Comparison of ENCODE assay signal across 9 cellular contexts in the genomic region with DNA sequence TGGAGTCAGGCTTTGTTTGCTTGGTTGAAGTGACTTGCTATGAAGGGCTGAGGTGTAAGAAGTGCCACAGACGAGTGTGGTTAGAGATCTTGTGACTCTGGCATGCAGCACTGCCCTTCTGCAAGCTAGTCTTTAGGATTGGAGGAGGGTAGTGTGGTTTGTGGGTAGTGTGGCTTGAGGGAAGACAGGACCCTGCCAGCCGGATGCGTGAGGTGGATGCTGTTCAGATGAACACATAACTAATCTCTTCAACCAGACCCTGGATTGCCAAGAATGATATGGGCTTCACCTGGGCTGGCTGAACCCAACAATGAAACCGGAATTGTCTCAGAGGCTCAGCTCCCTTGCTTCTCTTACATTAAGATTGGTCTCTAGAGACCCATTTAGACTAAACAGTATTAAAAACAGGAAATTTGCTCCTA. TPM values are rescaled to one million over a fixed set of nuclear protein-coding genes. Genes with fewer than 3 reads are reported as not detected.
DNase-seq lines count a peak whose midpoint lies in the region; TF ChIP-seq lines count a peak whose summit lies in the region.
"Had no signal": no experiment of that assay in that cellular context is flagged by ENCODE, and none has a peak within 500 bp of the region (broad histone marks: within the 10 kb centered on the region; RNA-seq: fewer than 3 reads in every experiment).

No MANE protein-coding gene starts in this region.

- no peak overlapping the region for H4K91ac ChIP-seq in mesenchymal stem cell (ENCODE audit: low read length)

- no peak overlapping the region for H2BK120ac ChIP-seq in mesenchymal stem cell (ENCODE audit: low read depth, low read length)

- 65% methylated on average over 4 of the region's 4 CpGs for WGBS in mesenchymal stem cell

- H3K4me1 Mint-ChIP-seq in HFFc6 (ENCODE audit: low read depth) = peaks cover 20% of the 10 kb centered on the region

- peak overlapping the region; percentile 20 for H3K27ac ChIP-seq in mesenchymal stem cell (ENCODE audit: low read length, poor library complexity, severe bottlenecking)
- H3K27ac ChIP-seq: 22Rv1 had no signal

- no peak for TF ChIP-seq CTCF in HFFc6 (IDR thresholded peaks at IDR 0.05)

- H3K79me1 ChIP-seq in mesenchymal stem cell (replicated peaks; ENCODE audit: low read length, poor library complexity, severe bottlenecking) = peaks cover 20% of the 10 kb centered on the region

- peak overlapping the region; percentile 0 for H4K8ac ChIP-seq in mesenchymal stem cell (ENCODE audit: low read length)

- no peaks in the 10 kb centered on the region for H3K9me3 Mint-ChIP-seq in HFFc6

- no peak overlapping the region for H3K4me2 ChIP-seq in mesenchymal stem cell (ENCODE audit: low read length, poor library complexity, severe bottlenecking)

- no peak overlapping the region for H2AK5ac ChIP-seq in mesenchymal stem cell (ENCODE audit: low read length, severe bottlenecking)

- peaks cover 4% of the 10 kb centered on the region for H3K4me1 ChIP-seq in mesenchymal stem cell (ENCODE audit: control insufficient read depth, insufficient read depth, low read depth, low read length)

- H3K4me3 ChIP-seq in mesenchymal stem cell (ENCODE audit: insufficient read depth in 1 of 2, low read depth in 1 of 2, low read length in 2 of 2) = no peak overlapping the region

- no peak overlapping the region for H3K14ac ChIP-seq in mesenchymal stem cell (ENCODE audit: low read length in 2 of 2)

- no peak overlapping the region for H2AFZ ChIP-seq in mesenchymal stem cell (ENCODE audit: low read depth, low read length)

- H3K27ac Mint-ChIP-seq in HFFc6 = no peak overlapping the region

- H3K9me3 ChIP-seq in mesenchymal stem cell (ENCODE audit: control insufficient read depth, low read length) = no peaks in the 10 kb centered on the region

- no peak overlapping the region for H3K4ac ChIP-seq in mesenchymal stem cell (ENCODE audit: low read depth in 1 of 2, low read length in 2 of 2)

- H2BK5ac ChIP-seq in mesenchymal stem cell (ENCODE audit: low read depth, low read length, poor library complexity, severe bottlenecking) = no peak overlapping the region

- no peak overlapping the region for H3K23ac ChIP-seq in mesenchymal stem cell (ENCODE audit: low read length in 2 of 2)

- peak overlapping the region in 1 of 2 experiments; percentile 13 for H3K18ac ChIP-seq in mesenchymal stem cell (ENCODE audit: low read depth in 1 of 2, low read length in 2 of 2)

- no peaks in the 10 kb centered on the region for H3K27me3 ChIP-seq in mesenchymal stem cell (ENCODE audit: control insufficient read depth in 1 of 2, insufficient read depth in 1 of 2, low read length in 2 of 2)

- H2BK12ac ChIP-seq in mesenchymal stem cell (ENCODE audit: low read length in 2 of 2) = peak overlapping the region in 1 of 2 experiments; percentile 37

- no peak overlapping the region for H3K9ac ChIP-seq in mesenchymal stem cell (ENCODE audit: low read length)

- H3K36me3 ChIP-seq in mesenchymal stem cell (ENCODE audit: control insufficient read depth in 1 of 2, insufficient read depth in 2 of 2, low read depth in 1 of 2, low read length in 2 of 2) = peaks cover 0 to 7% of the 10 kb centered on the region in 2 experiments

- DNase-seq in DMS79 (lab: John Stamatoyannopoulos, UW) = peak; percentile 1
- DNase-seq in DMS79 treated with DMSO at 0.1 percent for 48 hours (lab: John Stamatoyannopoulos, UW) = no peak
- peak; percentile 73 for DNase-seq in M059J (ENCODE audit: low read depth)
- DNase-seq in activated CD8-positive, alpha-beta memory T cell treated with anti-CD3 and anti-CD28 coated beads, Interleukin-2, amount 50 U/mL, for 4 hours = peak; percentile 23
- peak; percentile 45 for DNase-seq in mesenchymal stem cell
- DNase-seq in NCI-H2196 treated with DMSO at 0.1 percent for 48 hours (lab: John Stamatoyannopoulos, UW; ENCODE audit: unreplicated experiment) = no peak
- no peak for DNase-seq in HFFc6
- no peak for DNase-seq in NCI-H526 treated with DMSO at 0.1 percent for 48 hours (lab: John Stamatoyannopoulos, UW)

- no peaks in the 10 kb centered on the region for H3K27me3 Mint-ChIP-seq in HFFc6 (ENCODE audit: insufficient read depth)

- H2BK15ac ChIP-seq in mesenchymal stem cell (ENCODE audit: low read depth, poor library complexity, severe bottlenecking) = no peak overlapping the region

- H3K36me3 Mint-ChIP-seq in HFFc6 (ENCODE audit: low read depth) = no peaks in the 10 kb centered on the region

- no peak overlapping the region for H3K4me3 Mint-ChIP-seq in HFFc6

RNA-seq across cellular contexts. Expression of gene STARD9, which starts 32.7 kb away (rescaled TPM):
- 1.4 and 2.7 TPM in 2 replicates for total RNA-seq in M059J (2014; rRNA removed; shearing (Covaris generic))
- 1.8 TPM for polyA plus RNA-seq in mesenchymal stem cell (2013, experiment 1 of 2)
- polyA plus RNA-seq in mesenchymal stem cell (2013, experiment 2 of 2) = 1.6 TPM
- 1 to 10 TPM; 1.9 to 2.8 (median 2.3) TPM for total RNA-seq in HFFc6 (2021; fragmentation: NEBNext Ultra II Directional; extraction: Animal tissue kit (Norgen Biotek cat#: 25700))

RNA-seq across cellular contexts. Expression of gene HAUS2, which starts 59.5 kb away (rescaled TPM):
- total RNA-seq in M059J (2014; rRNA removed; shearing (Covaris generic)) = 62.4 and 138 TPM in 2 replicates
- 14.6 TPM for polyA plus RNA-seq in mesenchymal stem cell (2013, experiment 1 of 2)
- polyA plus RNA-seq in mesenchymal stem cell (2013, experiment 2 of 2) = 14.3 TPM
- 10 to 100 TPM; 18.0 to 30.5 (median 26.5) TPM for total RNA-seq in HFFc6 (2021; fragmentation: NEBNext Ultra II Directional; extraction: Animal tissue kit (Norgen Biotek cat#: 25700))

RNA-seq across cellular contexts. Expression of gene LRRC57, which starts 59.5 kb away (rescaled TPM):
- 14.8 and 16.8 TPM in 2 replicates for total RNA-seq in M059J (2014; rRNA removed; shearing (Covaris generic))
- 10.9 TPM for polyA plus RNA-seq in mesenchymal stem cell (2013, experiment 1 of 2)
- 11.1 TPM for polyA plus RNA-seq in mesenchymal stem cell (2013, experiment 2 of 2)
- total RNA-seq in HFFc6 (2021; fragmentation: NEBNext Ultra II Directional; extraction: Animal tissue kit (Norgen Biotek cat#: 25700)) = 10 to 100 TPM; 18.5 to 22.9 (median 20.4) TPM

Comparison
In these comparisons a context has a peak if more than half of its experiments do, and no peak if none do; other contexts are left out.
1. DNase-seq: peak in DMS79 (single experiment), M059J (single experiment), activated CD8-positive, alpha-beta memory T cell treated with anti-CD3 and anti-CD28 coated beads, Interleukin-2, amount 50 U/mL, for 4 hours (single experiment) and mesenchymal stem cell (single experiment); none in DMS79 treated with DMSO at 0.1 percent for 48 hours (single experiment), NCI-H2196 treated with DMSO at 0.1 percent for 48 hours (single experiment), HFFc6 (single experiment) and NCI-H526 treated with DMSO at 0.1 percent for 48 hours (single experiment).